In the genomic region with DNA sequence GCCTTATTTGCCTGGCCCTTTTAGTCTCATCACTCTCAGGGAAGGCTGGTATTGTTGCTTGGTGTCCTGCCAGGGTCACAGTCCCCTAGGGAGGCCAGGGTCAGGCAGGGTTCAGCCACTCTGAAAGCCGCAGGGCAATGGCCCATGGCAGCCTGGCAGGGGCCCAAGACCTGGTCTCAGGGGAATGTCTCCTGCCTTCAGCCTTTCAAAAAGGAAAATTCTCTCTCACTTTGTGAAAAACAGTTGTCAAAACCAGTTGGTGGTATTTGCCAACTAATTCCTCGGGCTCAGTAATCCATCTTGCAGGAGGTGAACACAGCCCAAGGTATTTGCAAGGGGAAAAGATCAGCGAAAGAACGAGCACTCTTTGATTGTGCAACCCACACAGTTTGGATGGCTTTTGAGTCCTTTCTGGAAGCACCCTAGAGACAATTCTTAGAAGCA, we compare ENCODE assay signal across 12 cellular contexts.
DNase-seq lines count a peak whose midpoint lies in the region; ATAC-seq and TF ChIP-seq lines count a peak whose summit lies in the region.
"Had no signal": no experiment of that assay in that cellular context is flagged by ENCODE, and none has a peak within 500 bp of the region (broad histone marks: within the 10 kb centered on the region; RNA-seq: fewer than 3 reads in every experiment).

No MANE protein-coding gene starts in this region.

- H3K9me3 Mint-ChIP-seq in chondrocyte (ENCODE audit: low read depth), result peaks cover 10% of the 10 kb centered on the region
- H3K9me3 Mint-ChIP-seq in activated naive CD4-positive, alpha-beta T cell treated with anti-CD3 and anti-CD28 coated beads, Interleukin-2, amount 10 ng/mL, durations not matched to agents 7 days and 5 days, result no peaks in the 10 kb centered on the region

- H3K79me2 ChIP-seq in ACC112 (ENCODE audit: control insufficient read depth, insufficient read depth, low read length, unreplicated experiment), result no peaks in the 10 kb centered on the region
- no peaks in the 10 kb centered on the region for H3K79me2 ChIP-seq in Karpas-422 (ENCODE audit: low read length)

- H3K4me3 ChIP-seq in ACC112 (ENCODE audit: low read depth, low read length), result no peak overlapping the region
- no peak overlapping the region for H3K4me3 ChIP-seq in Karpas-422 (ENCODE audit: low read length)
- no peak overlapping the region for H3K4me3 ChIP-seq in lung

- peak overlapping the region; percentile 57 for H3K27ac Mint-ChIP-seq in chondrocyte (ENCODE audit: unreplicated experiment)
- H3K27ac Mint-ChIP-seq in activated naive CD4-positive, alpha-beta T cell treated with anti-CD3 and anti-CD28 coated beads, Interleukin-2, amount 10 ng/mL, durations not matched to agents 7 days and 5 days, result no peak overlapping the region

- ATAC-seq in lung (ENCODE audit: insufficient read depth, low FRiP score), result no peak
- no peak for ATAC-seq in HG03095 (IDR thresholded peaks at IDR 0.05; ENCODE audit: unreplicated experiment)

- H3K27ac ChIP-seq in ACC112 (ENCODE audit: low read depth, low read length) (peak overlapping the region; percentile 3; the same call in 1 of the 2 replicates), Karpas-422 (ENCODE audit: low read length) (no peak overlapping the region), lung (ENCODE audit: low read depth in 1 of 2, low read length in 1 of 2) (no peak overlapping the region)
- H3K27ac ChIP-seq: HL-60 had no signal

- peaks cover 54% of the 10 kb centered on the region for H3K4me1 Mint-ChIP-seq in chondrocyte (ENCODE audit: low read depth)
- H3K4me1 Mint-ChIP-seq in activated naive CD4-positive, alpha-beta T cell treated with anti-CD3 and anti-CD28 coated beads, Interleukin-2, amount 10 ng/mL, durations not matched to agents 7 days and 5 days, result no peaks in the 10 kb centered on the region

- no peak for TF ChIP-seq CTCF in chondrocyte (IDR thresholded peaks at IDR 0.05)
- TF ChIP-seq CTCF in lung (IDR thresholded peaks at IDR 0.05; ENCODE audit: control extremely low read depth, extremely low read depth), result no peak

- H3K9me3 ChIP-seq in Karpas-422 (ENCODE audit: low read length) (no peaks in the 10 kb centered on the region), lung (ENCODE audit: control insufficient read depth in 2 of 2, insufficient read depth in 1 of 2, low read length in 1 of 2) (no peaks in the 10 kb centered on the region)

- no peak overlapping the region for H3K4me2 ChIP-seq in Karpas-422 (ENCODE audit: low read depth, low read length, poor library complexity, severe bottlenecking)

- 50 to 65% methylated on average over 4 of the region's 4 CpGs for WGBS in lung, 2 donors

- H3K27me3 ChIP-seq in ACC112 (ENCODE audit: insufficient read depth, low read length) (no peaks in the 10 kb centered on the region), Karpas-422 (ENCODE audit: low read length) (no peaks in the 10 kb centered on the region), lung (ENCODE audit: control insufficient read depth, insufficient read depth) (no peaks in the 10 kb centered on the region)

- H3K36me3 Mint-ChIP-seq in chondrocyte (ENCODE audit: low read depth), result no peaks in the 10 kb centered on the region
- no peaks in the 10 kb centered on the region for H3K36me3 Mint-ChIP-seq in activated naive CD4-positive, alpha-beta T cell treated with anti-CD3 and anti-CD28 coated beads, Interleukin-2, amount 10 ng/mL, durations not matched to agents 7 days and 5 days

- DNase-seq in Karpas-422 (peak; percentile 63), chondrocyte (ENCODE audit: low spot score) (no peak), lung (ENCODE audit: low spot score) (peak; percentile 38), NCI-H2227 treated with DMSO at 0.1 percent for 48 hours (lab: John Stamatoyannopoulos, UW) (no peak), SW480 (ENCODE audit: low spot score) (no peak)
- DNase-seq in activated naive CD4-positive, alpha-beta T cell treated with anti-CD3 and anti-CD28 coated beads, Interleukin-2, amount 10 ng/mL, durations not matched to agents 7 days and 5 days, result no peak
- DNase-seq: GOT3; NCI-H2081 treated with DMSO at 0.1 percent for 48 hours; stimulated activated CD4-positive, alpha-beta T cell treated with anti-CD3 and anti-CD28 coated beads, Interleukin-2, amount 100 ng/mL, for 48 hours had no signal

- H4K20me1 ChIP-seq in Karpas-422 (ENCODE audit: insufficient read depth, low read depth, low read length), result no peaks in the 10 kb centered on the region

- CTCF ChIA-PET in activated naive CD4-positive, alpha-beta T cell treated with anti-CD3 and anti-CD28 coated beads, Interleukin-2, amount 10 ng/mL, durations not matched to agents 7 days and 5 days (lab: Charles Lee), result no interaction called here

- H3K27me3 Mint-ChIP-seq in chondrocyte (ENCODE audit: low read depth), result no peaks in the 10 kb centered on the region
- peaks cover 4% of the 10 kb centered on the region for H3K27me3 Mint-ChIP-seq in activated naive CD4-positive, alpha-beta T cell treated with anti-CD3 and anti-CD28 coated beads, Interleukin-2, amount 10 ng/mL, durations not matched to agents 7 days and 5 days

- H3K4me1 ChIP-seq in ACC112 (ENCODE audit: control insufficient read depth, insufficient read depth, low read length, unreplicated experiment), result peaks cover 26% of the 10 kb centered on the region
- peaks cover 9% of the 10 kb centered on the region for H3K4me1 ChIP-seq in Karpas-422 (ENCODE audit: low read length)
- no peaks in the 10 kb centered on the region for H3K4me1 ChIP-seq in lung (ENCODE audit: control insufficient read depth in 2 of 2, insufficient read depth in 2 of 2, low read length in 2 of 2)

- H3K9me2 ChIP-seq in Karpas-422 (replicated peaks; ENCODE audit: insufficient read depth, low read length), result no peaks in the 10 kb centered on the region

- H3K36me3 ChIP-seq in ACC112 (ENCODE audit: insufficient read depth, low read length) (no peaks in the 10 kb centered on the region), Karpas-422 (ENCODE audit: insufficient read depth, low read length) (no peaks in the 10 kb centered on the region), lung (ENCODE audit: control insufficient read depth in 2 of 2, insufficient read depth in 2 of 2, low read length in 2 of 2) (no peaks in the 10 kb centered on the region)

- H3K9ac ChIP-seq in Karpas-422 (ENCODE audit: low read length), result no peak overlapping the region

- H3K4me3 Mint-ChIP-seq in chondrocyte (ENCODE audit: unreplicated experiment), result no peak overlapping the region
- no peak overlapping the region for H3K4me3 Mint-ChIP-seq in activated naive CD4-positive, alpha-beta T cell treated with anti-CD3 and anti-CD28 coated beads, Interleukin-2, amount 10 ng/mL, durations not matched to agents 7 days and 5 days

- H2AFZ ChIP-seq in ACC112 (ENCODE audit: low read length, unreplicated experiment) (no peak overlapping the region), Karpas-422 (ENCODE audit: low read length) (no peak overlapping the region)

Comparison
In these comparisons a context has a peak if more than half of its experiments do, and no peak if none do; other contexts are left out.
1. DNase-seq: peak in Karpas-422 (single experiment) and lung (single experiment); none in chondrocyte (single experiment), activated naive CD4-positive, alpha-beta T cell treated with anti-CD3 and anti-CD28 coated beads, Interleukin-2, amount 10 ng/mL, durations not matched to agents 7 days and 5 days (single experiment), NCI-H2227 treated with DMSO at 0.1 percent for 48 hours (single experiment) and SW480 (single experiment).